ENCODE assay signal across 10 cellular contexts in genomic region chr15:42605281-42605744, GRCh38. TPM values are rescaled to one million over a fixed set of nuclear protein-coding genes. Genes with fewer than 3 reads are reported as not detected.
DNase-seq lines count a peak whose midpoint lies in the region; ATAC-seq and TF ChIP-seq lines count a peak whose summit lies in the region.
"Had no signal": no experiment of that assay in that cellular context is flagged by ENCODE, and none has a peak within 500 bp of the region (broad histone marks: within the 10 kb centered on the region; RNA-seq: fewer than 3 reads in every experiment).

No MANE protein-coding gene starts in this region.

- H3K27me3 Mint-ChIP-seq in activated CD8-positive, alpha-beta memory T cell treated with anti-CD3 and anti-CD28 coated beads, Interleukin-2, amount 10 ng/mL, durations not matched to agents 7 days and 5 days, result no peaks in the 10 kb centered on the region

- H3K4me1 ChIP-seq in testis, result peaks cover 23% of the 10 kb centered on the region

- H3K27ac ChIP-seq in testis, result peak overlapping the region; percentile 61 to 80

- H3K4me3 Mint-ChIP-seq in activated CD8-positive, alpha-beta memory T cell treated with anti-CD3 and anti-CD28 coated beads, Interleukin-2, amount 10 ng/mL, durations not matched to agents 7 days and 5 days, result peak overlapping the region; percentile 10

- peaks cover 25% of the 10 kb centered on the region for H3K36me3 Mint-ChIP-seq in activated CD8-positive, alpha-beta memory T cell treated with anti-CD3 and anti-CD28 coated beads, Interleukin-2, amount 10 ng/mL, durations not matched to agents 7 days and 5 days

- no peaks in the 10 kb centered on the region for H3K9me3 ChIP-seq in testis

- H3K4me3 ChIP-seq in fibroblast of mammary gland (ENCODE audit: control insufficient read depth, low read depth, low read length) (no peak overlapping the region), testis (no peak overlapping the region)

- no peaks in the 10 kb centered on the region for H3K36me3 ChIP-seq in testis (ENCODE audit: low read depth, missing control alignments)

- intact Hi-C loops in testis (cut with DNase I; ENCODE audit: low total_unique reads), result no loop called here

- peak; percentile 43 for DNase-seq in activated CD8-positive, alpha-beta memory T cell treated with anti-CD3 and anti-CD28 coated beads, Interleukin-2, amount 10 ng/mL, durations not matched to agents 7 days and 5 days
- DNase-seq in activated CD8-positive, alpha-beta memory T cell treated with anti-CD3 and anti-CD28 coated beads for 24 hours, result no peak
- DNase-seq in NCI-H524 treated with DMSO at 0.1 percent for 48 hours (lab: John Stamatoyannopoulos, UW), result peak; percentile 98
- DNase-seq in fibroblast of mammary gland (ENCODE audit: low read depth), result peak; percentile 54
- no peak for DNase-seq in testis
- DNase-seq in NCI-H345 (lab: John Stamatoyannopoulos, UW), result no peak
- DNase-seq in islet precursor cell, result no peak
- DNase-seq: cortex of kidney; stimulated activated CD4-positive, alpha-beta T cell treated with anti-CD3 and anti-CD28 coated beads, Interleukin-4, amount 100 ng/mL, for 1 hour had no signal

- no peak for TF ChIP-seq CTCF in fibroblast of mammary gland (conservative IDR thresholded peaks at IDR 0.05; ENCODE audit: control insufficient read depth, insufficient read depth, low read depth, low read length)
- TF ChIP-seq CTCF in testis (IDR thresholded peaks at IDR 0.05), result no peak

- peak; percentile 21 for ATAC-seq in activated CD8-positive, alpha-beta memory T cell treated with anti-CD3 and anti-CD28 coated beads, Interleukin-2, amount 10 ng/mL, durations not matched to agents 7 days and 5 days
- ATAC-seq in GM18502 (IDR thresholded peaks at IDR 0.05; ENCODE audit: poor library complexity, unreplicated experiment), result no peak

- no peak for TF ChIP-seq POLR2A in testis (IDR thresholded peaks at IDR 0.05)

- peaks cover 4% of the 10 kb centered on the region for H3K9me3 Mint-ChIP-seq in activated CD8-positive, alpha-beta memory T cell treated with anti-CD3 and anti-CD28 coated beads, Interleukin-2, amount 10 ng/mL, durations not matched to agents 7 days and 5 days (ENCODE audit: low read depth)

- WGBS in testis, 2 donors, result 58 to 63% methylated on average over 4 of the region's 4 CpGs

- peaks cover 67% of the 10 kb centered on the region for H3K4me1 Mint-ChIP-seq in activated CD8-positive, alpha-beta memory T cell treated with anti-CD3 and anti-CD28 coated beads, Interleukin-2, amount 10 ng/mL, durations not matched to agents 7 days and 5 days

- CTCF ChIA-PET in activated CD8-positive, alpha-beta memory T cell treated with anti-CD3 and anti-CD28 coated beads, Interleukin-2, amount 10 ng/mL, durations not matched to agents 7 days and 5 days (lab: Charles Lee), result interaction anchor here (0.9 to 2.2 kb wide), 6 partner anchors 10 to 599 kb away, joined by 3 to 8 read pairs (median 4); partner anchors contain the start of gene STARD9

- H3K27me3 ChIP-seq in testis, result no peaks in the 10 kb centered on the region

- H3K27ac Mint-ChIP-seq in activated CD8-positive, alpha-beta memory T cell treated with anti-CD3 and anti-CD28 coated beads, Interleukin-2, amount 10 ng/mL, durations not matched to agents 7 days and 5 days, result peak overlapping the region; percentile 87

RNA-seq across cellular contexts. Expression of gene STARD9, which starts 29.9 kb away (rescaled TPM):
- total RNA-seq in activated CD8-positive, alpha-beta memory T cell treated with anti-CD3 and anti-CD28 coated beads, Interleukin-2, amount 10 ng/mL, durations not matched to agents 7 days and 5 days, result 10 to 100 TPM in 1 of 2 experiments, 1 to 10 TPM in 1; 9.6 to 20.8 TPM
- total RNA-seq in testis, result 100 to 1,000 TPM; 132 to 137 TPM
- polyA plus RNA-seq in testis (ENCODE audit: insufficient read depth, low read depth, low replicate concordance), result 41.1 TPM

RNA-seq across cellular contexts. Expression of gene HAUS2, which starts 56.7 kb away (rescaled TPM):
- total RNA-seq in activated CD8-positive, alpha-beta memory T cell treated with anti-CD3 and anti-CD28 coated beads, Interleukin-2, amount 10 ng/mL, durations not matched to agents 7 days and 5 days, result 10 to 100 TPM; 35.5 to 35.6 TPM
- total RNA-seq in testis, result 10 to 100 TPM; 24.4 to 33.5 TPM
- 21.5 TPM for polyA plus RNA-seq in testis (ENCODE audit: insufficient read depth, low read depth, low replicate concordance)

RNA-seq across cellular contexts. Expression of gene LRRC57, which starts 56.7 kb away (rescaled TPM):
- total RNA-seq in activated CD8-positive, alpha-beta memory T cell treated with anti-CD3 and anti-CD28 coated beads, Interleukin-2, amount 10 ng/mL, durations not matched to agents 7 days and 5 days, result 10 to 100 TPM; 22.9 to 25.2 TPM
- total RNA-seq in testis, result 10 to 100 TPM; 26.7 to 35.4 TPM
- 15.5 TPM for polyA plus RNA-seq in testis (ENCODE audit: insufficient read depth, low read depth, low replicate concordance)

Comparison
In these comparisons a context has a peak if more than half of its experiments do, and no peak if none do; other contexts are left out.
1. DNase-seq: peak in activated CD8-positive, alpha-beta memory T cell treated with anti-CD3 and anti-CD28 coated beads, Interleukin-2, amount 10 ng/mL, durations not matched to agents 7 days and 5 days (single experiment), NCI-H524 treated with DMSO at 0.1 percent for 48 hours (single experiment) and fibroblast of mammary gland (single experiment); none in activated CD8-positive, alpha-beta memory T cell treated with anti-CD3 and anti-CD28 coated beads for 24 hours (single experiment), testis (single experiment), NCI-H345 (single experiment) and islet precursor cell (single experiment).
2. RNA of gene STARD9, which starts 29.9 kb away (total RNA-seq): 132 to 137 TPM in testis; 9.6 to 20.8 TPM in activated CD8-positive, alpha-beta memory T cell treated with anti-CD3 and anti-CD28 coated beads, Interleukin-2, amount 10 ng/mL, durations not matched to agents 7 days and 5 days; every median in the first group is over 4 times any median in the second.